1 cellular context compared by ENCODE assay signal in genomic region chr7:27116521-27116946, GRCh38.
TF ChIP-seq lines count a peak whose summit lies in the region.

No MANE protein-coding gene starts in this region.

TF ChIP-seq in IMR-90, 13 proteins besides CTCF, POLR2A, EP300 and RAD21:
- TF ChIP-seq RFX5 (IDR thresholded peaks at IDR 0.05; ENCODE audit: low read depth, low read length), result no peak
- TF ChIP-seq SMC3 (IDR thresholded peaks at IDR 0.05; ENCODE audit: low read depth, low read length), result 0 out of 2 replicates have a peak, but pooled peaks have one; percentile 4
